ENCODE assay signal across 1 cellular context in genomic region chr3:98010194-98010882, GRCh38.
TF ChIP-seq lines count a peak whose summit lies in the region.

No MANE protein-coding gene starts in this region.

TF ChIP-seq in HepG2, 621 proteins besides CTCF, POLR2A, EP300 and RAD21 (continues in another document):
- TF ChIP-seq TOE1 (CRISPR knock-in tag; IDR thresholded peaks at IDR 0.05) (0 out of 2 replicates have a peak, but pooled peaks have one; percentile 33), ZNF841 (CRISPR knock-in tag; IDR thresholded peaks at IDR 0.05; ENCODE audit: borderline replicate concordance) (no peak), ZSCAN29 (CRISPR knock-in tag; conservative IDR thresholded peaks at IDR 0.05) (peak; percentile 43; the same call in 1 of the 2 replicates), CREM (IDR thresholded peaks at IDR 0.05) (peak; percentile 78), CREM (CRISPR knock-in tag; IDR thresholded peaks at IDR 0.05) (no peak), SAFB2 (CRISPR knock-in tag; IDR thresholded peaks at IDR 0.05; ENCODE audit: borderline replicate concordance, low read depth) (no peak; the same call in 1 of the 2 replicates), SNAPC2 (CRISPR knock-in tag; IDR thresholded peaks at IDR 0.05) (0 out of 2 replicates have a peak, but pooled peaks have one; percentile 29), JUN (CRISPR knock-in tag; IDR thresholded peaks at IDR 0.05) (0 out of 2 replicates have a peak, but pooled peaks have one; percentile 40), ZNF629 (CRISPR knock-in tag; conservative IDR thresholded peaks at IDR 0.05) (peak; percentile 36), GATAD1 (CRISPR knock-in tag; IDR thresholded peaks at IDR 0.05) (peak; percentile 40; the same call in 1 of the 2 replicates), ZNF564 (CRISPR knock-in tag; IDR thresholded peaks at IDR 0.05) (no peak; the same call in 1 of the 2 replicates), HNF4G (IDR thresholded peaks at IDR 0.05; ENCODE audit: borderline replicate concordance, low read depth, low read length) (peak; percentile 94), HNF4G (CRISPR knock-in tag; IDR thresholded peaks at IDR 0.05; ENCODE audit: borderline replicate concordance, low read depth) (peak; percentile 83; the same call in 1 of the 2 replicates), SIX1 (CRISPR knock-in tag; IDR thresholded peaks at IDR 0.05; ENCODE audit: borderline replicate concordance) (peak; percentile 58), MXI1 (IDR thresholded peaks at IDR 0.05; ENCODE audit: borderline replicate concordance, low read depth, low read length) (peak; percentile 35; the same call in 1 of the 3 replicates), SMARCC2 (IDR thresholded peaks at IDR 0.05) (0 out of 2 replicates have a peak, but pooled peaks have one; percentile 21), SIX4 (CRISPR knock-in tag; IDR thresholded peaks at IDR 0.05) (peak; percentile 74; the same call in 1 of the 2 replicates), GZF1 (CRISPR knock-in tag; IDR thresholded peaks at IDR 0.05) (0 out of 2 replicates have a peak, but pooled peaks have one; percentile 29), HIC2 (CRISPR knock-in tag; IDR thresholded peaks at IDR 0.05; ENCODE audit: low read depth) (peak; percentile 23; the same call in 1 of the 2 replicates), PHF21A (CRISPR knock-in tag; IDR thresholded peaks at IDR 0.05) (peak; percentile 97), STAG1 (CRISPR knock-in tag; IDR thresholded peaks at IDR 0.05) (peak; percentile 67), TOPORS (CRISPR knock-in tag; IDR thresholded peaks at IDR 0.05) (0 out of 2 replicates have a peak, but pooled peaks have one; percentile 41), MAFF (IDR thresholded peaks at IDR 0.05; ENCODE audit: low read depth, low read length) (0 out of 2 replicates have a peak, but pooled peaks have one; percentile 26), CBFB (CRISPR knock-in tag; IDR thresholded peaks at IDR 0.05) (peak; percentile 23; the same call in 1 of the 2 replicates), NFYC (CRISPR knock-in tag; IDR thresholded peaks at IDR 0.05) (no peak), HOXD1 (CRISPR knock-in tag; IDR thresholded peaks at IDR 0.05) (0 out of 2 replicates have a peak, but pooled peaks have one; percentile 54), SALL2 (CRISPR knock-in tag; IDR thresholded peaks at IDR 0.05) (0 out of 2 replicates have a peak, but pooled peaks have one; percentile 47), FOXA1 (IDR thresholded peaks at IDR 0.05) (no peak), FOXA1 (CRISPR knock-in tag; IDR thresholded peaks at IDR 0.05) (peak; percentile 93), MED13 (CRISPR knock-in tag; IDR thresholded peaks at IDR 0.05) (peak; percentile 71; the same call in 1 of the 2 replicates), NKX3-1 (CRISPR knock-in tag; IDR thresholded peaks at IDR 0.05) (peak; percentile 47; the same call in 1 of the 2 replicates), ZNF605 (CRISPR knock-in tag; IDR thresholded peaks at IDR 0.05) (peak; percentile 56), FOXO1 (CRISPR knock-in tag; IDR thresholded peaks at IDR 0.05) (peak; percentile 66), ZNF598 (CRISPR knock-in tag; IDR thresholded peaks at IDR 0.05; ENCODE audit: borderline replicate concordance) (no peak), CBX2 (IDR thresholded peaks at IDR 0.05; ENCODE audit: low read depth, low read length) (no peak), CBX2 (CRISPR knock-in tag; IDR thresholded peaks at IDR 0.05; ENCODE audit: low read depth) (no peak), HNRNPL (IDR thresholded peaks at IDR 0.05; ENCODE audit: low read depth, low read length) (no peak)
- TF ChIP-seq, protein P1, sequence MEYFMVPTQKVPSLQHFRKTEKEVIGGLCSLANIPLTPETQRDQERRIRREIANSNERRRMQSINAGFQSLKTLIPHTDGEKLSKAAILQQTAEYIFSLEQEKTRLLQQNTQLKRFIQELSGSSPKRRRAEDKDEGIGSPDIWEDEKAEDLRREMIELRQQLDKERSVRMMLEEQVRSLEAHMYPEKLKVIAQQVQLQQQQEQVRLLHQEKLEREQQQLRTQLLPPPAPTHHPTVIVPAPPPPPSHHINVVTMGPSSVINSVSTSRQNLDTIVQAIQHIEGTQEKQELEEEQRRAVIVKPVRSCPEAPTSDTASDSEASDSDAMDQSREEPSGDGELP (IDR thresholded peaks at IDR 0.05; ENCODE audit: borderline replicate concordance, low read depth) = peak; percentile 89
- TF ChIP-seq, protein P2, sequence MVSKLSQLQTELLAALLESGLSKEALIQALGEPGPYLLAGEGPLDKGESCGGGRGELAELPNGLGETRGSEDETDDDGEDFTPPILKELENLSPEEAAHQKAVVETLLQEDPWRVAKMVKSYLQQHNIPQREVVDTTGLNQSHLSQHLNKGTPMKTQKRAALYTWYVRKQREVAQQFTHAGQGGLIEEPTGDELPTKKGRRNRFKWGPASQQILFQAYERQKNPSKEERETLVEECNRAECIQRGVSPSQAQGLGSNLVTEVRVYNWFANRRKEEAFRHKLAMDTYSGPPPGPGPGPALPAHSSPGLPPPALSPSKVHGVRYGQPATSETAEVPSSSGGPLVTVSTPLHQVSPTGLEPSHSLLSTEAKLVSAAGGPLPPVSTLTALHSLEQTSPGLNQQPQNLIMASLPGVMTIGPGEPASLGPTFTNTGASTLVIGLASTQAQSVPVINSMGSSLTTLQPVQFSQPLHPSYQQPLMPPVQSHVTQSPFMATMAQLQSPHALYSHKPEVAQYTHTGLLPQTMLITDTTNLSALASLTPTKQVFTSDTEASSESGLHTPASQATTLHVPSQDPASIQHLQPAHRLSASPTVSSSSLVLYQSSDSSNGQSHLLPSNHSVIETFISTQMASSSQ (IDR thresholded peaks at IDR 0.05; ENCODE audit: low read depth) = peak; percentile 97
- TF ChIP-seq, protein P2 (CRISPR knock-in tag; IDR thresholded peaks at IDR 0.05; ENCODE audit: borderline replicate concordance) = peak; percentile 98
- TF ChIP-seq, protein P3, sequence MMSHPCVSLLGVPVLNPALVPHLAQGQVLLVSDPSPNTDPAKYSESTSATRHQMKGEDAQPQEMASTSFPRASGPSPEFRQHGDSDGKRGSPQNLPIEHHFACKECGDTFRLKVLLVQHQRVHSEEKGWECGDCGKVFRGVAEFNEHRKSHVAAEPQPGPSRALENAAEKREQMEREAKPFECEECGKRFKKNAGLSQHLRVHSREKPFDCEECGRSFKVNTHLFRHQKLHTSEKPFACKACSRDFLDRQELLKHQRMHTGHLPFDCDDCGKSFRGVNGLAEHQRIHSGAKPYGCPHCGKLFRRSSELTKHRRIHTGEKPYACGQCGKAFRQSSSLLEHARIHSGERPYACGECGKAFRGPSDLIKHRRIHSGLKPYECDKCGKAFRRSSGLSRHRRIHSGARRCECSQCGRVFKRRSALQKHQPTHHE (CRISPR knock-in tag; IDR thresholded peaks at IDR 0.05; ENCODE audit: borderline replicate concordance) = peak; percentile 72; the same call in 1 of the 2 replicates
- TF ChIP-seq, protein P4, sequence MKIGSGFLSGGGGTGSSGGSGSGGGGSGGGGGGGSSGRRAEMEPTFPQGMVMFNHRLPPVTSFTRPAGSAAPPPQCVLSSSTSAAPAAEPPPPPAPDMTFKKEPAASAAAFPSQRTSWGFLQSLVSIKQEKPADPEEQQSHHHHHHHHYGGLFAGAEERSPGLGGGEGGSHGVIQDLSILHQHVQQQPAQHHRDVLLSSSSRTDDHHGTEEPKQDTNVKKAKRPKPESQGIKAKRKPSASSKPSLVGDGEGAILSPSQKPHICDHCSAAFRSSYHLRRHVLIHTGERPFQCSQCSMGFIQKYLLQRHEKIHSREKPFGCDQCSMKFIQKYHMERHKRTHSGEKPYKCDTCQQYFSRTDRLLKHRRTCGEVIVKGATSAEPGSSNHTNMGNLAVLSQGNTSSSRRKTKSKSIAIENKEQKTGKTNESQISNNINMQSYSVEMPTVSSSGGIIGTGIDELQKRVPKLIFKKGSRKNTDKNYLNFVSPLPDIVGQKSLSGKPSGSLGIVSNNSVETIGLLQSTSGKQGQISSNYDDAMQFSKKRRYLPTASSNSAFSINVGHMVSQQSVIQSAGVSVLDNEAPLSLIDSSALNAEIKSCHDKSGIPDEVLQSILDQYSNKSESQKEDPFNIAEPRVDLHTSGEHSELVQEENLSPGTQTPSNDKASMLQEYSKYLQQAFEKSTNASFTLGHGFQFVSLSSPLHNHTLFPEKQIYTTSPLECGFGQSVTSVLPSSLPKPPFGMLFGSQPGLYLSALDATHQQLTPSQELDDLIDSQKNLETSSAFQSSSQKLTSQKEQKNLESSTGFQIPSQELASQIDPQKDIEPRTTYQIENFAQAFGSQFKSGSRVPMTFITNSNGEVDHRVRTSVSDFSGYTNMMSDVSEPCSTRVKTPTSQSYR (CRISPR knock-in tag; IDR thresholded peaks at IDR 0.05; ENCODE audit: borderline replicate concordance) = peak; percentile 58; the same call in 1 of the 2 replicates
- TF ChIP-seq, protein P5, sequence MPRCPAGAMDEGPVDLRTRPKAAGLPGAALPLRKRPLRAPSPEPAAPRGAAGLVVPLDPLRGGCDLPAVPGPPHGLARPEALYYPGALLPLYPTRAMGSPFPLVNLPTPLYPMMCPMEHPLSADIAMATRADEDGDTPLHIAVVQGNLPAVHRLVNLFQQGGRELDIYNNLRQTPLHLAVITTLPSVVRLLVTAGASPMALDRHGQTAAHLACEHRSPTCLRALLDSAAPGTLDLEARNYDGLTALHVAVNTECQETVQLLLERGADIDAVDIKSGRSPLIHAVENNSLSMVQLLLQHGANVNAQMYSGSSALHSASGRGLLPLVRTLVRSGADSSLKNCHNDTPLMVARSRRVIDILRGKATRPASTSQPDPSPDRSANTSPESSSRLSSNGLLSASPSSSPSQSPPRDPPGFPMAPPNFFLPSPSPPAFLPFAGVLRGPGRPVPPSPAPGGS (CRISPR knock-in tag; IDR thresholded peaks at IDR 0.05) = 0 out of 2 replicates have a peak, but pooled peaks have one; percentile 20
- TF ChIP-seq, protein P6, sequence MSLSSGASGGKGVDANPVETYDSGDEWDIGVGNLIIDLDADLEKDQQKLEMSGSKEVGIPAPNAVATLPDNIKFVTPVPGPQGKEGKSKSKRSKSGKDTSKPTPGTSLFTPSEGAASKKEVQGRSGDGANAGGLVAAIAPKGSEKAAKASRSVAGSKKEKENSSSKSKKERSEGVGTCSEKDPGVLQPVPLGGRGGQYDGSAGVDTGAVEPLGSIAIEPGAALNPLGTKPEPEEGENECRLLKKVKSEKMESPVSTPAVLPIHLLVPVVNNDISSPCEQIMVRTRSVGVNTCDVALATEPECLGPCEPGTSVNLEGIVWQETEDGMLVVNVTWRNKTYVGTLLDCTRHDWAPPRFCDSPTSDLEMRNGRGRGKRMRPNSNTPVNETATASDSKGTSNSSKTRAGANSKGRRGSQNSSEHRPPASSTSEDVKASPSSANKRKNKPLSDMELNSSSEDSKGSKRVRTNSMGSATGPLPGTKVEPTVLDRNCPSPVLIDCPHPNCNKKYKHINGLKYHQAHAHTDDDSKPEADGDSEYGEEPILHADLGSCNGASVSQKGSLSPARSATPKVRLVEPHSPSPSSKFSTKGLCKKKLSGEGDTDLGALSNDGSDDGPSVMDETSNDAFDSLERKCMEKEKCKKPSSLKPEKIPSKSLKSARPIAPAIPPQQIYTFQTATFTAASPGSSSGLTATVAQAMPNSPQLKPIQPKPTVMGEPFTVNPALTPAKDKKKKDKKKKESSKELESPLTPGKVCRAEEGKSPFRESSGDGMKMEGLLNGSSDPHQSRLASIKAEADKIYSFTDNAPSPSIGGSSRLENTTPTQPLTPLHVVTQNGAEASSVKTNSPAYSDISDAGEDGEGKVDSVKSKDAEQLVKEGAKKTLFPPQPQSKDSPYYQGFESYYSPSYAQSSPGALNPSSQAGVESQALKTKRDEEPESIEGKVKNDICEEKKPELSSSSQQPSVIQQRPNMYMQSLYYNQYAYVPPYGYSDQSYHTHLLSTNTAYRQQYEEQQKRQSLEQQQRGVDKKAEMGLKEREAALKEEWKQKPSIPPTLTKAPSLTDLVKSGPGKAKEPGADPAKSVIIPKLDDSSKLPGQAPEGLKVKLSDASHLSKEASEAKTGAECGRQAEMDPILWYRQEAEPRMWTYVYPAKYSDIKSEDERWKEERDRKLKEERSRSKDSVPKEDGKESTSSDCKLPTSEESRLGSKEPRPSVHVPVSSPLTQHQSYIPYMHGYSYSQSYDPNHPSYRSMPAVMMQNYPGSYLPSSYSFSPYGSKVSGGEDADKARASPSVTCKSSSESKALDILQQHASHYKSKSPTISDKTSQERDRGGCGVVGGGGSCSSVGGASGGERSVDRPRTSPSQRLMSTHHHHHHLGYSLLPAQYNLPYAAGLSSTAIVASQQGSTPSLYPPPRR (CRISPR knock-in tag; IDR thresholded peaks at IDR 0.05; ENCODE audit: borderline replicate concordance) = peak; percentile 83
